8 cellular contexts compared by ENCODE assay signal in the genomic region with DNA sequence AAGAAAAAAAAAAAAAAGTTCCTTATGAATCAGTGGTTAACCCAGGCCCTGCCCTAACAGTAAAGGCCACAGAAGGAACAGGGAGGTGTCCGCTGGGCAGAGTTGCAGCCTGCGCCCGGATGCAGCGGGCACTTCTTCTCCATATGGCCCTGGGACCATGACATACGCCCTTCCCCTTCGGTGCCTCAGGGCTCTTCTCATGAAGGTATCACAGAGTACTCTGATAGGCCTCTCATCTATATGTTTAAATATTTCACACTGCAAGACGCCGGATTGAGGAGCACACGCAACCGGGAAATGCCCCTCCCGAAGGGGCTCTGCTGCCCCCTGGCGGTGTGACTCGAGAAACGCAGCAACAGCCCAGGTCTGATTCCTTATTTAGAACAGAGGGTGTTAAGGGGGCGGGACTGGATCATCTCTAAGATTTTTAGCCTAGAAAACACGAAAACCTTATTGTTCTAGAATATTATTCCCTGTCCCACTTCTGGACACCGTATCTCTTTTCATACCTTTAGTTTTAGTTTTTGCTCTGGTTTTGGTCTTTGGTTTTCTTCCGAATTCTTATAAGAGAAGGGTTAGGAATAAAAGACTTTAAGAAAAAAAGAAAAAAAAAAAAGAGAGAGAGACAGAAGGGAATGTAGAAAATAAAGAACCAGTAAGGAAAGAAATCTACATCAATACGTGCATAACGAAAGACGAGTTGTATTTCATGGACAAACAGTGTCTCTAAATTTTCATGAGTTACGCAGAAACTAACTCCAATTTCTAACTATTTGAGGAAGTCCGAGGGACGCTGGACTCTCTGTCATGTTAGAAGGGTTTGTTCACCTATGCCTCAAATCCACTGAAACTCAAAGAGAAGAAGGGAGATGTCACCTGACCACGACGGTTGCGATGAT. TPM values are rescaled to one million over a fixed set of nuclear protein-coding genes. Genes with fewer than 3 reads are reported as not detected.
DNase-seq lines count a peak whose midpoint lies in the region; ATAC-seq and TF ChIP-seq lines count a peak whose summit lies in the region.

No MANE protein-coding gene starts in this region.

- DNase-seq in BJ (ENCODE audit: low read depth), result no peak
- DNase-seq in HL-60 (ENCODE audit: low read depth in 1 of 2, low spot score in 1 of 2), result peak; percentile 87 to 93
- peak; percentile 96 for DNase-seq in NOMO-1 treated with DMSO at 0.1 percent for 48 hours (lab: John Stamatoyannopoulos, UW; ENCODE audit: unreplicated experiment)
- peak; percentile 74 to 77 for DNase-seq in activated CD8-positive, alpha-beta memory T cell treated with anti-CD3 and anti-CD28 coated beads for 4 hours (ENCODE audit: low read depth in 2 of 2)
- DNase-seq in effector memory CD4-positive, alpha-beta T cell, result peak; percentile 71 to 81 (median 73)
- DNase-seq in stimulated activated CD8-positive, alpha-beta memory T cell treated with anti-CD3 and anti-CD28 coated beads, Interleukin-15, amount 100 ng/mL, for 48 hours (ENCODE audit: low read depth in 2 of 2), result peak; percentile 70 to 76

- H3K4me3 ChIP-seq in BJ (ENCODE audit: low read depth, low read length) (no peak overlapping the region), HL-60 (replicated peaks; ENCODE audit: insufficient read depth, low read length) (no peak overlapping the region), mesodermal cell (ENCODE audit: extremely low read depth, insufficient read depth, low read length, poor library complexity, severe bottlenecking) (no peak overlapping the region)
- peak overlapping the region; percentile 22 for H3K4me3 ChIP-seq in effector memory CD4-positive, alpha-beta T cell (ENCODE audit: insufficient read depth, low read depth, low read length, poor library complexity, severe bottlenecking)

- CTCF ChIA-PET in BJ (lab: Yijun Ruan, JAX), result interaction anchor here (0.7 to 1.5 kb wide), 4 partner anchors 9 to 339 kb away, joined by 3 to 5 read pairs (median 4); no protein-coding TSS in a partner anchor

- no peaks in the 10 kb centered on the region for H3K9me3 ChIP-seq in effector memory CD4-positive, alpha-beta T cell (ENCODE audit: control insufficient read depth, low read length)
- no peaks in the 10 kb centered on the region for H3K9me3 ChIP-seq in mesodermal cell (ENCODE audit: control insufficient read depth, low read length)

- no peaks in the 10 kb centered on the region for H3K27me3 ChIP-seq in BJ (ENCODE audit: control insufficient read depth, insufficient read depth, low read length)
- H3K27me3 ChIP-seq in HL-60 (ENCODE audit: insufficient read depth, poor library complexity, severe bottlenecking), result no peaks in the 10 kb centered on the region
- H3K27me3 ChIP-seq in effector memory CD4-positive, alpha-beta T cell (replicated peaks; ENCODE audit: control insufficient read depth, insufficient read depth, low read length, poor library complexity, severe bottlenecking), result no peaks in the 10 kb centered on the region

- peaks cover 8% of the 10 kb centered on the region for H3K36me3 ChIP-seq in BJ (ENCODE audit: control insufficient read depth, insufficient read depth, low read length)
- H3K36me3 ChIP-seq in effector memory CD4-positive, alpha-beta T cell (ENCODE audit: control insufficient read depth, insufficient read depth, low read length), result peaks cover 6% of the 10 kb centered on the region
- peaks cover 53% of the 10 kb centered on the region for H3K36me3 ChIP-seq in mesodermal cell (ENCODE audit: control insufficient read depth, insufficient read depth, low read length)

- peak; percentile 52 for ATAC-seq in GM19043 (IDR thresholded peaks at IDR 0.05; ENCODE audit: low read depth, unreplicated experiment)

- peak; percentile 98 for TF ChIP-seq CTCF in BJ (IDR thresholded peaks at IDR 0.05; ENCODE audit: insufficient read depth, low read depth, low read length)
- peak; percentile 84 for TF ChIP-seq CTCF in HL-60 (IDR thresholded peaks at IDR 0.05; ENCODE audit: insufficient read depth, low read length)

- POLR2A ChIA-PET in BJ (lab: Charles Lee), result no interaction called here

- WGBS in mesodermal cell (ENCODE audit: insufficient coverage in 2 of 2), 2 experiments, result 68 to 72% methylated on average over 13 to 20 of the region's 27 CpGs

- H3K27ac ChIP-seq in HL-60 (replicated peaks) (peak overlapping the region; percentile 87), mesodermal cell (ENCODE audit: low read depth, low read length, severe bottlenecking) (peak overlapping the region; percentile 26)
- H3K27ac ChIP-seq in effector memory CD4-positive, alpha-beta T cell (ENCODE audit: insufficient read depth, low read length, poor library complexity, severe bottlenecking), result peak overlapping the region; percentile 19

- peaks cover 21% of the 10 kb centered on the region for H3K4me1 ChIP-seq in effector memory CD4-positive, alpha-beta T cell (ENCODE audit: control insufficient read depth, insufficient read depth, low read length, poor library complexity, severe bottlenecking)
- H3K4me1 ChIP-seq in mesodermal cell (ENCODE audit: control insufficient read depth, insufficient read depth, low read length, poor library complexity, severe bottlenecking), result peaks cover 11% of the 10 kb centered on the region

RNA-seq across cellular contexts. Expression of a gene that starts 12.0 kb away (rescaled TPM):
- 32.7 and 40.5 TPM in 2 replicates for polyA plus RNA-seq in BJ (2011; rRNA removed)
- 25.4 and 40.3 TPM in 2 replicates for polyA minus RNA-seq in BJ (2011; rRNA and poly(A)+ RNA removed)
- 14.7 TPM for polyA plus RNA-seq in mesodermal cell (2013, experiment 1 of 2)
- polyA plus RNA-seq in mesodermal cell (2013, experiment 2 of 2), result 13.1 TPM

RNA-seq across cellular contexts. Expression of a gene that starts 48.2 kb away (rescaled TPM):
- 237 and 301 TPM in 2 replicates for polyA plus RNA-seq in BJ (2011; rRNA removed)
- 165 and 181 TPM in 2 replicates for polyA minus RNA-seq in BJ (2011; rRNA and poly(A)+ RNA removed)
- 219 TPM for polyA plus RNA-seq in mesodermal cell (2013, experiment 1 of 2)
- polyA plus RNA-seq in mesodermal cell (2013, experiment 2 of 2), result 199 TPM

Comparison
In these comparisons a context has a peak if more than half of its experiments do, and no peak if none do; other contexts are left out.
1. H3K27ac ChIP-seq: peak in every context shown above with its lines; median percentile 87 in HL-60; 26 in mesodermal cell; 19 in effector memory CD4-positive, alpha-beta T cell.